In genomic region chr3:122510878-122511481, GRCh38 we compare ENCODE assay signal across 1 cellular context.
TF ChIP-seq lines count a peak whose summit lies in the region.

No MANE protein-coding gene starts in this region.

TF ChIP-seq in WTC11, 78 proteins besides CTCF, POLR2A, EP300 and RAD21 (continued from another document):
- TF ChIP-seq ZNF281 (CRISPR knock-in tag; IDR thresholded peaks at IDR 0.05) (no peak), MXD4 (CRISPR knock-in tag; IDR thresholded peaks at IDR 0.05; ENCODE audit: borderline replicate concordance) (no peak), ZNF425 (CRISPR knock-in tag; conservative IDR thresholded peaks at IDR 0.05) (no peak), ERG (CRISPR knock-in tag; IDR thresholded peaks at IDR 0.05) (no peak), HMGA2 (CRISPR knock-in tag; IDR thresholded peaks at IDR 0.05) (no peak), AR (CRISPR knock-in tag; IDR thresholded peaks at IDR 0.05) (no peak), ZSCAN18 (CRISPR knock-in tag; IDR thresholded peaks at IDR 0.05) (no peak)
